In genomic region chr22:45359627-45360026, GRCh38 we compare ENCODE assay signal across 37 cellular contexts. TPM values are rescaled to one million over a fixed set of nuclear protein-coding genes. Genes with fewer than 3 reads are reported as not detected.
"Had no signal": no experiment of that assay in that cellular context is flagged by ENCODE, and none has a peak within 500 bp of the region (broad histone marks: within the 10 kb centered on the region; RNA-seq: fewer than 3 reads in every experiment).

No MANE protein-coding gene starts in this region.

- H3K36me3 ChIP-seq: MG63 had no signal

- H3K9me3 ChIP-seq: MG63 had no signal

- DNase-seq: Karpas-422, Kasumi-1, MG63, MM.1S, MV-4-11, NCI-H1048, NCI-H1092, NCI-H1092 treated with DMSO at 0.1 percent for 48 hours, NCI-H1105, NCI-H1105 treated with DMSO at 0.1 percent for 48 hours, NCI-H1417, NCI-H1417 treated with DMSO at 0.1 percent for 48 hours, NCI-H1436, NCI-H1436 treated with DMSO at 0.1 percent for 48 hours, NCI-H146, NCI-H1694, NCI-H1694 treated with DMSO at 0.1 percent for 48 hours, NCI-H187, NCI-H187 treated with DMSO at 0.1 percent for 48 hours, NCI-H1930, NCI-H2029, NCI-H2029 treated with DMSO at 0.1 percent for 48 hours, NCI-H2081, NCI-H2081 treated with DMSO at 0.1 percent for 48 hours, NCI-H2107, NCI-H2171, NCI-H2171 treated with DMSO at 0.1 percent for 48 hours, NCI-H2227 treated with DMSO at 0.1 percent for 48 hours, NCI-H226, NCI-H345, NCI-H446, NCI-H446 treated with DMSO at 0.1 percent for 48 hours, NCI-H510A, NCI-H510A treated with DMSO at 0.1 percent for 48 hours, NCI-H524 had no signal

- H3K4me3 ChIP-seq: MG63 had no signal

RNA-seq across cellular contexts. Expression of gene SMC1B, which starts 53.8 kb away (rescaled TPM):
- total RNA-seq: LHCN-M2, MCF 10A had no signal
